In the genomic region with DNA sequence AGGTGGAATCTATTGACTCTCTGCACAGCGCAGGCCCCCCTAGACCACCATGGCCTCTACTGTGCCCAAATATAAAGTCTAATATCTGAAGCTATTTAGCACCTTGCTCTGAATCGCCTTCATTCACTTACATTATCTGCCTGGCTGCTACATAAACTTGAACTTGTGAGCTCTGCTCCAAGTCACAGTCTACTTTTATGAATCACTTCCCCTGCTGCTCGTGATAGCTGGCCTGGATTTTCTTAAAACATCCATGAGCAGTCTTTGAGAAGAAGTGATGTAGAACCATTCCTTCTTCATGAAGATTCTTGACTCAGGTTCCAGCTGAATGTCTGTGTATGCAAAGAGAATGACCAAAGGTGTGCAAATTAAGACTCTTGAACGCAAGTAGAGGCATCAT, we compare ENCODE assay signal across 25 cellular contexts.
DNase-seq lines count a peak whose midpoint lies in the region; ATAC-seq and TF ChIP-seq lines count a peak whose summit lies in the region.
"Had no signal": no experiment of that assay in that cellular context is flagged by ENCODE, and none has a peak within 500 bp of the region (broad histone marks: within the 10 kb centered on the region; RNA-seq: fewer than 3 reads in every experiment).

No MANE protein-coding gene starts in this region.

- H3K4me3 ChIP-seq in SK-N-SH (ENCODE audit: low read depth in 2 of 2, low read length in 1 of 2): no peak overlapping the region
- no peak overlapping the region for H3K4me3 ChIP-seq in epithelial cell of proximal tubule (ENCODE audit: low read depth, low read length)
- no peak overlapping the region for H3K4me3 ChIP-seq in right atrium auricular region
- H3K4me3 ChIP-seq: gastrocnemius medialis, right lobe of liver had no signal

- DNase-seq in EL (peak; percentile 49), SK-N-SH (no peak), epithelial cell of proximal tubule (ENCODE audit: low read depth) (peak; percentile 70), non-pigmented ciliary epithelial cell (ENCODE audit: low read depth) (peak; percentile 70), right atrium auricular region (ENCODE audit: low spot score) (no peak), NCI-H2081 treated with DMSO at 0.1 percent for 48 hours (lab: John Stamatoyannopoulos, UW) (no peak), NOMO-1 (lab: John Stamatoyannopoulos, UW; ENCODE audit: unreplicated experiment in 2 of 2) (no peak)
- DNase-seq: activated CD4-positive, CD25-positive, alpha-beta regulatory T cell treated with anti-CD3 and anti-CD28 coated beads, Interleukin-2, amount 50 U/mL, for 72 hours; activated CD8-positive, alpha-beta memory T cell treated with anti-CD3 and anti-CD28 coated beads, Interleukin-2, amount 10 ng/mL, durations not matched to agents 7 days and 5 days; central memory CD4-positive, alpha-beta T cell; DND-41; effector memory CD8-positive, alpha-beta T cell; gastrocnemius medialis; H9; KBM-7; NCI-H774; occipital lobe; right lobe of liver; stimulated activated naive CD8-positive, alpha-beta T cell treated with anti-CD3 and anti-CD28 coated beads, Interleukin-15, Interleukin-2, amounts not matched to agents 100 U/mL and 50 U/mL, for 24 hours; T-helper 9 cell; trophoblast cell had no signal

- TF ChIP-seq EP300 in SK-N-SH (IDR thresholded peaks at IDR 0.05; ENCODE audit: borderline replicate concordance in 1 of 2, low read depth in 1 of 2, low read length in 1 of 2): no peak

- peak overlapping the region; percentile 31; the same call in 1 of the 2 replicates for H2AFZ ChIP-seq in SK-N-SH (ENCODE audit: low read depth)

- H3K27ac ChIP-seq in SK-N-SH (ENCODE audit: low read depth in 2 of 2, low read length in 1 of 2) (peak overlapping the region in 1 of 2 experiments; percentile 46; a peak in 2 of 4 replicates), right atrium auricular region (no peak overlapping the region)
- H3K27ac ChIP-seq: gastrocnemius medialis, HL-60, right lobe of liver had no signal

- no peaks in the 10 kb centered on the region for H4K20me1 ChIP-seq in SK-N-SH (ENCODE audit: insufficient read depth)

- H3K4me1 ChIP-seq in SK-N-SH (ENCODE audit: control insufficient read depth in 1 of 2, insufficient read depth in 2 of 2, low read depth in 1 of 2, low read length in 1 of 2) (peaks cover 9 to 17% of the 10 kb centered on the region in 2 experiments; a peak in 3 of 4 replicates), right atrium auricular region (no peaks in the 10 kb centered on the region)
- H3K4me1 ChIP-seq: gastrocnemius medialis had no signal

- ATAC-seq in GM18907 (IDR thresholded peaks at IDR 0.05; ENCODE audit: unreplicated experiment): no peak
- ATAC-seq: activated CD8-positive, alpha-beta memory T cell treated with anti-CD3 and anti-CD28 coated beads, Interleukin-2, amount 10 ng/mL, durations not matched to agents 7 days and 5 days; activated T-helper 17 cell treated with anti-CD3 and anti-CD28 coated beads, Interleukin-2, amount 50 U/mL, for 72 hours; effector memory CD8-positive, alpha-beta T cell; gastrocnemius medialis; left lobe of liver; right lobe of liver; stimulated activated naive CD8-positive, alpha-beta T cell treated with anti-CD3 and anti-CD28 coated beads, Interleukin-15, Interleukin-2, amounts not matched to agents 100 U/mL and 50 U/mL, for 24 hours had no signal

- no peaks in the 10 kb centered on the region for H3K79me2 ChIP-seq in SK-N-SH (ENCODE audit: insufficient read depth)

- H3K9me3 ChIP-seq in SK-N-SH: no peaks in the 10 kb centered on the region
- no peaks in the 10 kb centered on the region for H3K9me3 ChIP-seq in right atrium auricular region
- H3K9me3 ChIP-seq: gastrocnemius medialis, right lobe of liver had no signal

- no peaks in the 10 kb centered on the region for H3K36me3 ChIP-seq in SK-N-SH (replicated peaks in 1 of 2; ENCODE audit: control insufficient read depth in 1 of 2, insufficient read depth in 2 of 2, low read length in 1 of 2)
- no peaks in the 10 kb centered on the region for H3K36me3 ChIP-seq in right atrium auricular region
- H3K36me3 ChIP-seq: gastrocnemius medialis, right lobe of liver had no signal

- peak overlapping the region; percentile 29; the same call in 1 of the 2 replicates for H3K4me2 ChIP-seq in SK-N-SH

- no peak for TF ChIP-seq CTCF in SK-N-SH (IDR thresholded peaks at IDR 0.05)
- no peak for TF ChIP-seq CTCF in epithelial cell of proximal tubule (conservative IDR thresholded peaks at IDR 0.05; ENCODE audit: low read depth, low read length)
- no peak for TF ChIP-seq CTCF in right atrium auricular region (IDR thresholded peaks at IDR 0.05)

- CTCF ChIA-PET in SK-N-SH (lab: Yijun Ruan, JAX): interaction anchor here (0.7 to 1.3 kb wide), 2 partner anchors 15 to 762 kb away, joined by 3 to 4 read pairs; no protein-coding TSS in a partner anchor

- peaks cover 13% of the 10 kb centered on the region for H3F3A ChIP-seq in SK-N-SH (replicated peaks; ENCODE audit: insufficient read depth)

- H3K27me3 ChIP-seq in SK-N-SH (ENCODE audit: insufficient read depth) (no peaks in the 10 kb centered on the region), right atrium auricular region (no peaks in the 10 kb centered on the region)
- H3K27me3 ChIP-seq: gastrocnemius medialis, right lobe of liver had no signal

- POLR2A ChIA-PET in SK-N-SH (lab: Yijun Ruan, JAX): no interaction called here

- H3K9me2 ChIP-seq in SK-N-SH: no peaks in the 10 kb centered on the region

- 66% methylated on average over 4 of the region's 4 CpGs for WGBS in SK-N-SH (ENCODE audit: low lambda C conversion rate)

- no peak overlapping the region for H3K9ac ChIP-seq in SK-N-SH

- no peak for TF ChIP-seq RAD21 in SK-N-SH (IDR thresholded peaks at IDR 0.05; ENCODE audit: low read length)

TF ChIP-seq in SK-N-SH, 30 proteins besides CTCF, POLR2A, EP300 and RAD21:
- TF ChIP-seq FOSL2 (IDR thresholded peaks at IDR 0.05; ENCODE audit: borderline replicate concordance, low read depth): peak; percentile 47; the same call in 1 of the 2 replicates
- TF ChIP-seq PBX3 (IDR thresholded peaks at IDR 0.05): 0 out of 2 replicates have a peak, but pooled peaks have one; percentile 12
- TF ChIP-seq SMC3 (IDR thresholded peaks at IDR 0.05; ENCODE audit: low read depth, low read length): no peak
- TF ChIP-seq TCF12 (IDR thresholded peaks at IDR 0.05): peak; percentile 48; the same call in 1 of the 2 replicates
- TF ChIP-seq JUND (IDR thresholded peaks at IDR 0.05): 0 out of 2 replicates have a peak, but pooled peaks have one; percentile 28
- TF ChIP-seq CHD2 (IDR thresholded peaks at IDR 0.05; ENCODE audit: low read length, partially characterized antibody): no peak

Comparison
In these comparisons a context has a peak if more than half of its experiments do, and no peak if none do; other contexts are left out.
1. DNase-seq: peak in EL (single experiment), epithelial cell of proximal tubule (single experiment) and non-pigmented ciliary epithelial cell (single experiment); none in SK-N-SH (single experiment), right atrium auricular region (single experiment), NCI-H2081 treated with DMSO at 0.1 percent for 48 hours (single experiment) and NOMO-1 (0 of 2).